In genomic region chr17:83194189-83194565, GRCh38 we compare ENCODE assay signal across 14 cellular contexts.
A peak's percentile ranks its signal among the peaks of the same experiment; 100 is the strongest.
DNase-seq lines count a peak whose midpoint lies in the region; ATAC-seq and TF ChIP-seq lines count a peak whose summit lies in the region.
"Had no signal": no experiment of that assay in that cellular context is flagged by ENCODE, and none has a peak within 500 bp of the region (broad histone marks: within the 10 kb centered on the region; RNA-seq: fewer than 3 reads in every experiment).

No MANE protein-coding gene starts in this region.

- H2BK20ac ChIP-seq in IMR-90 (ENCODE audit: low read depth, low read length), result no peak overlapping the region

- TF ChIP-seq RAD21 in IMR-90 (IDR thresholded peaks at IDR 0.05; ENCODE audit: low read length), result no peak

- ATAC-seq in IMR-90 (ENCODE audit: low read depth) (no peak), HG03354 (IDR thresholded peaks at IDR 0.05; ENCODE audit: poor library complexity, severe bottlenecking, unreplicated experiment) (no peak), GM18505 (IDR thresholded peaks at IDR 0.05; ENCODE audit: unreplicated experiment) (no peak), GM19324 (IDR thresholded peaks at IDR 0.05; ENCODE audit: low FRiP score, unreplicated experiment) (no peak)
- ATAC-seq in stimulated activated memory B cell treated with anti-CD40 and anti-IgM and Interleukin-4, amounts not matched to agents 10 μg/mL and 1 μg/mL and 100 μg/mL, for 72 hours, result no peak
- ATAC-seq: left colon, SK-N-SH treated with all-trans-retinoic acid at 6 μM for 48 hours had no signal

- no peak overlapping the region for H3K14ac ChIP-seq in IMR-90 (replicated peaks; ENCODE audit: low read depth, low read length)

- WGBS in IMR-90 (ENCODE audit: extremely low coverage in 2 of 2, insufficient read length in 1 of 2), 2 experiments, result 100% methylated on average over 2 of the region's 6 CpGs; no CpG with 5 or more reads in 1 of the 2 experiments

- H2AK5ac ChIP-seq in IMR-90 (ENCODE audit: low read depth, low read length), result no peak overlapping the region

- intact Hi-C loops in IMR-90 (cut with micrococcal nuclease), result no loop called here
- intact Hi-C loops in dendritic cell treated with granulocyte-macrophage colony-stimulating factor and Interleukin-4, amounts not matched to agents 40 ng/mL and 50 ng/mL, for 4 days (cut with micrococcal nuclease), result no loop called here

- no peaks in the 10 kb centered on the region; the same call in 1 of the 2 replicates for H3K9me3 ChIP-seq in IMR-90 (ENCODE audit: control insufficient read depth, insufficient read depth, low read length)

- H4K5ac ChIP-seq in IMR-90 (ENCODE audit: low read depth, low read length), result no peak overlapping the region

- H3K27me3 ChIP-seq in IMR-90 (ENCODE audit: control insufficient read depth, insufficient read depth, low read length), result peaks cover 5% of the 10 kb centered on the region; the same call in 1 of the 2 replicates
- H3K27me3 ChIP-seq: cardiac muscle cell had no signal

- H2AK9ac ChIP-seq in IMR-90 (replicated peaks; ENCODE audit: low read depth, low read length, poor library complexity), result no peak overlapping the region

- peak overlapping the region; percentile 0 for H2AFZ ChIP-seq in IMR-90 (replicated peaks; ENCODE audit: low read length, poor library complexity)

- peaks cover 90% of the 10 kb centered on the region for H3K4me1 Mint-ChIP-seq in dendritic cell treated with granulocyte-macrophage colony-stimulating factor and Interleukin-4, amounts not matched to agents 40 ng/mL and 50 ng/mL, for 4 days (ENCODE audit: low read depth)
- H3K4me1 Mint-ChIP-seq in stimulated activated memory B cell treated with anti-CD40 and anti-IgM and Interleukin-4, amounts not matched to agents 10 μg/mL and 1 μg/mL and 100 μg/mL, for 72 hours, result peaks cover 22% of the 10 kb centered on the region

- no peak overlapping the region for H3K27ac ChIP-seq in IMR-90 (ENCODE audit: insufficient read depth, low read length)
- H3K27ac ChIP-seq: cardiac muscle cell, WERI-Rb-1 had no signal

- DNase-seq in activated effector memory CD4-positive, alpha-beta T cell treated with anti-CD3 and anti-CD28 coated beads, Interleukin-2, amount 50 U/mL, for 16 hours, result peak; percentile 59
- DNase-seq in activated effector memory CD4-positive, alpha-beta T cell treated with Interleukin-2 at 50 U/mL for 16 hours, result no peak
- DNase-seq in IMR-90, result no peak
- DNase-seq: NCI-H2107; NK-92 treated with Interleukin-12 subunit alpha and Interleukin-12 subunit beta, amount 100 ng/mL, for 24 hours; WERI-Rb-1 had no signal

- dilution Hi-C loops in IMR-90 (cut with HindIII; ENCODE audit: low sequenced_read_pairs, unreplicated experiment), result no loop called here

- peak overlapping the region; percentile 93 for H3K27ac Mint-ChIP-seq in dendritic cell treated with granulocyte-macrophage colony-stimulating factor and Interleukin-4, amounts not matched to agents 40 ng/mL and 50 ng/mL, for 4 days
- H3K27ac Mint-ChIP-seq in stimulated activated memory B cell treated with anti-CD40 and anti-IgM and Interleukin-4, amounts not matched to agents 10 μg/mL and 1 μg/mL and 100 μg/mL, for 72 hours, result peak overlapping the region; percentile 50

- H2BK5ac ChIP-seq in IMR-90 (ENCODE audit: low read depth, low read length, poor library complexity, severe bottlenecking), result no peak overlapping the region

- H3K4me1 ChIP-seq in IMR-90 (ENCODE audit: control insufficient read depth, insufficient read depth, low read length), result peaks cover 21% of the 10 kb centered on the region

- H4K8ac ChIP-seq in IMR-90 (ENCODE audit: low read depth in 2 of 2, low read length in 2 of 2), result no peak overlapping the region

- H3K27me3 Mint-ChIP-seq in dendritic cell treated with granulocyte-macrophage colony-stimulating factor and Interleukin-4, amounts not matched to agents 40 ng/mL and 50 ng/mL, for 4 days, result peaks cover 2% of the 10 kb centered on the region
- no peaks in the 10 kb centered on the region for H3K27me3 Mint-ChIP-seq in stimulated activated memory B cell treated with anti-CD40 and anti-IgM and Interleukin-4, amounts not matched to agents 10 μg/mL and 1 μg/mL and 100 μg/mL, for 72 hours

- no peak overlapping the region for H2BK15ac ChIP-seq in IMR-90 (ENCODE audit: low read depth, low read length)

- H3K9me3 Mint-ChIP-seq in dendritic cell treated with granulocyte-macrophage colony-stimulating factor and Interleukin-4, amounts not matched to agents 40 ng/mL and 50 ng/mL, for 4 days, result peaks cover 3% of the 10 kb centered on the region
- no peaks in the 10 kb centered on the region for H3K9me3 Mint-ChIP-seq in stimulated activated memory B cell treated with anti-CD40 and anti-IgM and Interleukin-4, amounts not matched to agents 10 μg/mL and 1 μg/mL and 100 μg/mL, for 72 hours

- H4K91ac ChIP-seq in IMR-90 (ENCODE audit: insufficient read depth, low read depth, low read length), result no peak overlapping the region

- H3K56ac ChIP-seq in IMR-90 (ENCODE audit: extremely low read depth, insufficient read depth, low read length), result no peak overlapping the region

- POLR2A ChIA-PET in IMR-90 (lab: Charles Lee; ENCODE audit: unreplicated experiment), result no interaction called here

- no peak overlapping the region for H3K4me3 ChIP-seq in IMR-90 (ENCODE audit: insufficient read depth, low read depth, low read length)
- H3K4me3 ChIP-seq: cardiac muscle cell had no signal

- H2BK120ac ChIP-seq in IMR-90 (ENCODE audit: low read depth, low read length), result no peak overlapping the region

- no peak overlapping the region for H3K4me2 ChIP-seq in IMR-90 (ENCODE audit: low read depth, low read length)

- in situ Hi-C loops in IMR-90 (cut with MboI; ENCODE audit: low sequenced_read_pairs), result no loop called here

- H3K9me1 ChIP-seq in IMR-90 (ENCODE audit: insufficient read depth, low read length), result peaks cover 6% of the 10 kb centered on the region; the same call in 1 of the 2 replicates

- no peak overlapping the region for H3K4ac ChIP-seq in IMR-90 (ENCODE audit: low read depth, low read length)

- no peak overlapping the region for H3K23ac ChIP-seq in IMR-90 (ENCODE audit: low read depth, low read length)

- H3K79me1 ChIP-seq in IMR-90 (ENCODE audit: low read depth in 1 of 2, low read length in 2 of 2), result no peaks in the 10 kb centered on the region

- H3K18ac ChIP-seq in IMR-90 (ENCODE audit: low read depth, low read length), result no peak overlapping the region

- no peak overlapping the region for H3K9ac ChIP-seq in IMR-90 (ENCODE audit: low read depth, low read length)

- CTCF ChIA-PET in IMR-90 (lab: Yijun Ruan, JAX), result no interaction called here

- H4K20me1 ChIP-seq in IMR-90 (ENCODE audit: insufficient read depth, low read length), result peaks cover 9% of the 10 kb centered on the region; the same call in 1 of the 2 replicates

- H3K36me3 ChIP-seq in IMR-90 (ENCODE audit: control insufficient read depth, insufficient read depth, low read length), result no peaks in the 10 kb centered on the region
- H3K36me3 ChIP-seq: cardiac muscle cell, WERI-Rb-1 had no signal

- TF ChIP-seq POLR2A in IMR-90 (IDR thresholded peaks at IDR 0.05; ENCODE audit: low read depth, low read length) (no peak), GM18505 (IDR thresholded peaks at IDR 0.05; ENCODE audit: borderline replicate concordance, extremely low read depth, insufficient read depth, insufficient read length) (no peak)

- BruUV-seq in IMR-90 (replicated peaks; lab: Mats Ljungman, UMichigan), result no TSS peak

- H3K36me3 Mint-ChIP-seq in dendritic cell treated with granulocyte-macrophage colony-stimulating factor and Interleukin-4, amounts not matched to agents 40 ng/mL and 50 ng/mL, for 4 days (ENCODE audit: low read depth), result no peaks in the 10 kb centered on the region
- H3K36me3 Mint-ChIP-seq in stimulated activated memory B cell treated with anti-CD40 and anti-IgM and Interleukin-4, amounts not matched to agents 10 μg/mL and 1 μg/mL and 100 μg/mL, for 72 hours, result no peaks in the 10 kb centered on the region

- no peak for TF ChIP-seq CTCF in IMR-90 (conservative IDR thresholded peaks at IDR 0.05; ENCODE audit: low read depth, low read length)

- peak overlapping the region; percentile 67 for H3K4me3 Mint-ChIP-seq in dendritic cell treated with granulocyte-macrophage colony-stimulating factor and Interleukin-4, amounts not matched to agents 40 ng/mL and 50 ng/mL, for 4 days
- H3K4me3 Mint-ChIP-seq in stimulated activated memory B cell treated with anti-CD40 and anti-IgM and Interleukin-4, amounts not matched to agents 10 μg/mL and 1 μg/mL and 100 μg/mL, for 72 hours, result no peak overlapping the region

TF ChIP-seq in IMR-90, 13 proteins besides CTCF, POLR2A, EP300 and RAD21 (continues in another document):
- no peak for TF ChIP-seq MXI1 (IDR thresholded peaks at IDR 0.05; ENCODE audit: borderline replicate concordance, low read depth, low read length)
- TF ChIP-seq MAFK (IDR thresholded peaks at IDR 0.05; ENCODE audit: low read depth, low read length), result no peak
- TF ChIP-seq ELK1 (IDR thresholded peaks at IDR 0.05; ENCODE audit: borderline replicate concordance, low read depth, low read length), result no peak
- no peak for TF ChIP-seq SMC3 (IDR thresholded peaks at IDR 0.05; ENCODE audit: low read depth, low read length)
- TF ChIP-seq USF2 (IDR thresholded peaks at IDR 0.05; ENCODE audit: low read depth, low read length), result no peak
- no peak for TF ChIP-seq RFX5 (IDR thresholded peaks at IDR 0.05; ENCODE audit: low read depth, low read length)
- TF ChIP-seq BHLHE40 (IDR thresholded peaks at IDR 0.05; ENCODE audit: low read depth, low read length), result no peak
- TF ChIP-seq NFE2L2 (IDR thresholded peaks at IDR 0.05; ENCODE audit: low read depth, low read length), result no peak
- TF ChIP-seq CHD1 (IDR thresholded peaks at IDR 0.05; ENCODE audit: low read depth, low read length), result no peak
- TF ChIP-seq CEBPB (IDR thresholded peaks at IDR 0.05; ENCODE audit: low read depth, low read length), result no peak
- TF ChIP-seq MAZ (IDR thresholded peaks at IDR 0.05; ENCODE audit: borderline replicate concordance, low read depth, low read length), result no peak
